Comparison of ENCODE assay signal across 8 cellular contexts in the genomic region with DNA sequence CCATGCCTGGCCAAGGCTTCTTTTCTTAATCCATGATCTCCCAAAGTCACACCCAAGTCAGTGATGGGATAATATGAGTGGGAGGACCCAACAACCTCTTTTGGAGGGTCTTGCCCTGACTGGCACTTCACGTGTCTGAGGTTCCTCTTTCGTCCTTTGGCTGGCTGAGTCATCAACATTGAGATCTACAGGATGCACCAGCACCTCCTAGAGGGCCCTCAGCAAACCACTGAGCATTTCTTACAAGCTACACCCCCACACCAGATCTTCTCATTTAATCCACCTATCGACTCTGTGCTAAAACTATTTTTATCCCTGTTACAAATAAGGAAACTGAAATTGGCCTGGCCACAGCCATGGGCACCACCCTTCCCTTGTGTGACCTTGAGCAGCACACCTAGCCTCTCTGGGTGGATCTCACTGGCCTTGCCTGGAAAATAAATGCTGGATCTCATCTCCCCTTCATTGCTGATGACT.
DNase-seq lines count a peak whose midpoint lies in the region; TF ChIP-seq lines count a peak whose summit lies in the region.

No MANE protein-coding gene starts in this region.

- H3K36me3 ChIP-seq in fibroblast of lung (ENCODE audit: control insufficient read depth, insufficient read depth, low read length) = no peaks in the 10 kb centered on the region

- DNase-seq in H4 (ENCODE audit: low spot score) (peak; percentile 61), LHCN-M2 (ENCODE audit: low read depth) (peak; percentile 6), fibroblast of lung (ENCODE audit: low read depth in 2 of 2) (peak; percentile 17 to 19), NCI-H345 treated with DMSO at 0.1 percent for 48 hours (lab: John Stamatoyannopoulos, UW; ENCODE audit: unreplicated experiment) (no peak), NCI-H2081 treated with DMSO at 0.1 percent for 48 hours (lab: John Stamatoyannopoulos, UW) (no peak)
- DNase-seq in activated CD8-positive, alpha-beta memory T cell treated with anti-CD3 and anti-CD28 coated beads for 1 hour (ENCODE audit: extremely low read depth in 1 of 2, low read depth in 1 of 2) = peak; percentile 35 to 39
- DNase-seq in stimulated activated CD4-positive, alpha-beta T cell treated with anti-CD3 and anti-CD28 coated beads, Interleukin-4, amount 100 ng/mL, for 1 hour = peak; percentile 61

- no peaks in the 10 kb centered on the region for H4K20me1 ChIP-seq in fibroblast of lung (ENCODE audit: control insufficient read depth, extremely low read depth, insufficient read depth, low read length)

- no peak overlapping the region for H3K4me3 ChIP-seq in GM12875 (ENCODE audit: low read depth, low read length)
- no peak overlapping the region for H3K4me3 ChIP-seq in fibroblast of lung (replicated peaks in 1 of 4; ENCODE audit: control extremely low read depth in 1 of 4, insufficient read depth in 1 of 4, low read depth in 3 of 4, low read length in 4 of 4)

- H3K4me1 ChIP-seq in fibroblast of lung (ENCODE audit: control insufficient read depth, extremely low read depth, insufficient read depth, low read length) = no peaks in the 10 kb centered on the region

- H2AFZ ChIP-seq in fibroblast of lung (ENCODE audit: low read length) = no peak overlapping the region

- no peak overlapping the region for H3K4me2 ChIP-seq in fibroblast of lung (ENCODE audit: extremely low read depth, insufficient read depth, low read length)

- no peaks in the 10 kb centered on the region for H3K9me3 ChIP-seq in fibroblast of lung (ENCODE audit: control insufficient read depth, insufficient read depth, low read depth, low read length)

- H3K9ac ChIP-seq in fibroblast of lung (ENCODE audit: insufficient read depth, low read length) = no peak overlapping the region

- peak; percentile 81 for TF ChIP-seq CTCF in GM12875 (IDR thresholded peaks at IDR 0.05; ENCODE audit: borderline replicate concordance, insufficient read depth, low read depth, low read length)
- TF ChIP-seq CTCF in fibroblast of lung (conservative IDR thresholded peaks at IDR 0.05 in 1 of 2, IDR thresholded peaks at IDR 0.05 in 1 of 2; ENCODE audit: low read depth in 1 of 2, low read length in 2 of 2) = peak in 1 of 2 donors; percentile 24

- H3K27ac ChIP-seq in fibroblast of lung (ENCODE audit: insufficient read depth, low read length) = no peak overlapping the region

- no peaks in the 10 kb centered on the region for H3K79me2 ChIP-seq in fibroblast of lung (ENCODE audit: control insufficient read depth, insufficient read depth, low read length)

- no peaks in the 10 kb centered on the region for H3K27me3 ChIP-seq in fibroblast of lung (ENCODE audit: control insufficient read depth, insufficient read depth, low read length)

Comparison
In these comparisons a context has a peak if more than half of its experiments do, and no peak if none do; other contexts are left out.
1. DNase-seq: peak in H4 (single experiment), LHCN-M2 (single experiment), activated CD8-positive, alpha-beta memory T cell treated with anti-CD3 and anti-CD28 coated beads for 1 hour (2 of 2), fibroblast of lung (2 of 2) and stimulated activated CD4-positive, alpha-beta T cell treated with anti-CD3 and anti-CD28 coated beads, Interleukin-4, amount 100 ng/mL, for 1 hour (single experiment); none in NCI-H345 treated with DMSO at 0.1 percent for 48 hours (single experiment) and NCI-H2081 treated with DMSO at 0.1 percent for 48 hours (single experiment).